8 cellular contexts compared by ENCODE assay signal in genomic region chr6:52361347-52361944, GRCh38. TPM values are rescaled to one million over a fixed set of nuclear protein-coding genes. Genes with fewer than 3 reads are reported as not detected.
DNase-seq lines count a peak whose midpoint lies in the region; ATAC-seq and TF ChIP-seq lines count a peak whose summit lies in the region.

No MANE protein-coding gene starts in this region.

- H3K4me2 ChIP-seq in KMS-11: peak overlapping the region; percentile 76

- H3K4me3 Mint-ChIP-seq in activated T-helper 17 cell treated with anti-CD3 and anti-CD28 coated beads, Interleukin-2, amount 50 U/mL, for 72 hours: peak overlapping the region; percentile 83
- H3K4me3 Mint-ChIP-seq in glutamatergic neuron (ENCODE audit: unreplicated experiment): peak overlapping the region; percentile 80
- peak overlapping the region; percentile 78 for H3K4me3 Mint-ChIP-seq in progenitor cell of endocrine pancreas (ENCODE audit: low read depth)

- no peak overlapping the region for H3K27ac ChIP-seq in KMS-11

- no peaks in the 10 kb centered on the region for H3K27me3 ChIP-seq in KMS-11 (ENCODE audit: insufficient read depth, low read depth)

- H2AFZ ChIP-seq in KMS-11 (ENCODE audit: low read depth): peak overlapping the region; percentile 96

- DNase-seq in NCI-H748 treated with DMSO at 0.1 percent for 48 hours (lab: John Stamatoyannopoulos, UW): peak; percentile 8
- no peak for DNase-seq in NCI-H748 (lab: John Stamatoyannopoulos, UW; ENCODE audit: unreplicated experiment)
- DNase-seq in glutamatergic neuron: no peak
- no peak for DNase-seq in progenitor cell of endocrine pancreas (ENCODE audit: low spot score, unreplicated experiment)

- ATAC-seq in activated T-helper 17 cell treated with anti-CD3 and anti-CD28 coated beads, Interleukin-2, amount 50 U/mL, for 72 hours (replicated peaks): peak; percentile 21
- ATAC-seq in GM19328 (IDR thresholded peaks at IDR 0.05; ENCODE audit: unreplicated experiment): no peak
- no peak for ATAC-seq in GM21576 (IDR thresholded peaks at IDR 0.05; ENCODE audit: unreplicated experiment)

- no peaks in the 10 kb centered on the region; the same call in 1 of the 2 replicates for H3K79me2 ChIP-seq in KMS-11 (ENCODE audit: insufficient read depth, low read depth)

- H3K36me3 Mint-ChIP-seq in activated T-helper 17 cell treated with anti-CD3 and anti-CD28 coated beads, Interleukin-2, amount 50 U/mL, for 72 hours (ENCODE audit: low read depth): peaks cover 7% of the 10 kb centered on the region
- no peaks in the 10 kb centered on the region for H3K36me3 Mint-ChIP-seq in glutamatergic neuron (ENCODE audit: unreplicated experiment)
- no peaks in the 10 kb centered on the region for H3K36me3 Mint-ChIP-seq in progenitor cell of endocrine pancreas (ENCODE audit: insufficient read depth)

- no peaks in the 10 kb centered on the region for H3K9me3 Mint-ChIP-seq in activated T-helper 17 cell treated with anti-CD3 and anti-CD28 coated beads, Interleukin-2, amount 50 U/mL, for 72 hours
- H3K9me3 Mint-ChIP-seq in glutamatergic neuron (ENCODE audit: unreplicated experiment) (peaks cover 5% of the 10 kb centered on the region), progenitor cell of endocrine pancreas (ENCODE audit: low read depth) (no peaks in the 10 kb centered on the region)

- no peaks in the 10 kb centered on the region for H3K36me3 ChIP-seq in KMS-11 (ENCODE audit: insufficient read depth)

- no peak overlapping the region for H3K4me3 ChIP-seq in KMS-11 (IDR thresholded peaks at IDR 0.05; ENCODE audit: insufficient read depth, low read depth, low read length)

- H3K27ac Mint-ChIP-seq in activated T-helper 17 cell treated with anti-CD3 and anti-CD28 coated beads, Interleukin-2, amount 50 U/mL, for 72 hours: peak overlapping the region; percentile 85
- peak overlapping the region; percentile 17 for H3K27ac Mint-ChIP-seq in glutamatergic neuron (ENCODE audit: unreplicated experiment)
- H3K27ac Mint-ChIP-seq in progenitor cell of endocrine pancreas: peak overlapping the region; percentile 3

- TF ChIP-seq CTCF in KMS-11 (conservative IDR thresholded peaks at IDR 0.05; ENCODE audit: low read depth, low read length): no peak
- no peak for TF ChIP-seq CTCF in glutamatergic neuron (IDR thresholded peaks at IDR 0.05; ENCODE audit: partially characterized antibody, unreplicated experiment)
- TF ChIP-seq CTCF in progenitor cell of endocrine pancreas (IDR thresholded peaks at IDR 0.05; ENCODE audit: unreplicated experiment): no peak

- no peaks in the 10 kb centered on the region for H3K27me3 Mint-ChIP-seq in activated T-helper 17 cell treated with anti-CD3 and anti-CD28 coated beads, Interleukin-2, amount 50 U/mL, for 72 hours
- H3K27me3 Mint-ChIP-seq in glutamatergic neuron (ENCODE audit: unreplicated experiment) (peaks cover 9% of the 10 kb centered on the region), progenitor cell of endocrine pancreas (peaks cover 20% of the 10 kb centered on the region)

- peak overlapping the region; percentile 13; the same call in 1 of the 2 replicates for H3K9ac ChIP-seq in KMS-11

- H4K20me1 ChIP-seq in KMS-11 (ENCODE audit: insufficient read depth): no peaks in the 10 kb centered on the region

- H3K4me1 ChIP-seq in KMS-11 (ENCODE audit: low read depth, poor library complexity, severe bottlenecking): peaks cover 7% of the 10 kb centered on the region

- H3K4me1 Mint-ChIP-seq in activated T-helper 17 cell treated with anti-CD3 and anti-CD28 coated beads, Interleukin-2, amount 50 U/mL, for 72 hours: peaks cover 24% of the 10 kb centered on the region
- H3K4me1 Mint-ChIP-seq in glutamatergic neuron (ENCODE audit: low read depth, unreplicated experiment) (peaks cover 4% of the 10 kb centered on the region), progenitor cell of endocrine pancreas (ENCODE audit: low read depth) (peaks cover 11% of the 10 kb centered on the region)

RNA-seq across cellular contexts. Expression of gene PAQR8, which starts 0.5 kb away (rescaled TPM):
- total RNA-seq in activated T-helper 17 cell treated with anti-CD3 and anti-CD28 coated beads, Interleukin-2, amount 50 U/mL, for 72 hours: 1 to 10 TPM; 5.7 to 9.2 TPM
- total RNA-seq in glutamatergic neuron (ENCODE audit: unreplicated experiment): 2.7 TPM
- 13.9 and 15.2 TPM in 2 replicates for total RNA-seq in progenitor cell of endocrine pancreas

RNA-seq across cellular contexts. Expression of gene EFHC1, which starts 58.7 kb away (rescaled TPM):
- 1 to 10 TPM; 3.1 to 3.7 TPM for total RNA-seq in activated T-helper 17 cell treated with anti-CD3 and anti-CD28 coated beads, Interleukin-2, amount 50 U/mL, for 72 hours
- total RNA-seq in glutamatergic neuron (ENCODE audit: unreplicated experiment) (25.6 TPM), progenitor cell of endocrine pancreas (36.0 and 43.6 TPM in 2 replicates)

Comparison
In these comparisons a context has a peak if more than half of its experiments do, and no peak if none do; other contexts are left out.
1. H3K27ac Mint-ChIP-seq: peak in every context shown above with its lines; median percentile 85 in activated T-helper 17 cell treated with anti-CD3 and anti-CD28 coated beads, Interleukin-2, amount 50 U/mL, for 72 hours; 17 in glutamatergic neuron; 3 in progenitor cell of endocrine pancreas.